In the genomic region with DNA sequence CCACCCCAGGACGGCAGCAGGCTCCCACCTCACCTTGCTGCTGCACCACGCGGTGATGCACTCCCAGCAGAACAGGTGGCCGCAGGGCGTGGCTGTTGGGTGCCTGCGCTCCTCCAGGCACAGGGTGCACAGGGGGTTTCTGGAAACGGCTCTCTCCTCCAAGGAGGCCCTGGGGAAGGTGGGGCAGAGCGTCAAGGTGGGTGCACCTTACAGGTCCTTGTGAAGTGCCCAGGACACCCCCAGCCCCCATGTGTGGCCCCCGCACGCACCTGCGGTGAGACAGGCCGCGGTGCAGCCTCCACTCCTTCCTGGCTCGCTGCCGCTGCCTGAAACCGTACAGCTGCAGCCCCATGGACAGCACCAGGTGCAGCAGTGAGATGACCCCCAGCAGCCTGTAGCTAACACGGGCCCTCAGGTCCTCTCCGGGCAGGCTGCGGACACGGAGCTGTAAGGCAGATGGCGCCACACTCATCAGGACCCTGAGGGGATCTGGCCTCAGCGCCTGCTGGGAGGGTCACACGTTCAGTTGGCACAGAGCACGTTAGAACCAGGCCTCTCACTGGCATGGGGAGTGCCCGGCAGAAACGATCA, we compare ENCODE assay signal across 1 cellular context.
TF ChIP-seq lines count a peak whose summit lies in the region.

No MANE protein-coding gene starts in this region.

TF ChIP-seq in SK-N-SH treated with all-trans-retinoic acid at 6 μM for 48 hours, 23 proteins besides CTCF, POLR2A, EP300 and RAD21 (continued from another document):
- TF ChIP-seq, protein P1, sequence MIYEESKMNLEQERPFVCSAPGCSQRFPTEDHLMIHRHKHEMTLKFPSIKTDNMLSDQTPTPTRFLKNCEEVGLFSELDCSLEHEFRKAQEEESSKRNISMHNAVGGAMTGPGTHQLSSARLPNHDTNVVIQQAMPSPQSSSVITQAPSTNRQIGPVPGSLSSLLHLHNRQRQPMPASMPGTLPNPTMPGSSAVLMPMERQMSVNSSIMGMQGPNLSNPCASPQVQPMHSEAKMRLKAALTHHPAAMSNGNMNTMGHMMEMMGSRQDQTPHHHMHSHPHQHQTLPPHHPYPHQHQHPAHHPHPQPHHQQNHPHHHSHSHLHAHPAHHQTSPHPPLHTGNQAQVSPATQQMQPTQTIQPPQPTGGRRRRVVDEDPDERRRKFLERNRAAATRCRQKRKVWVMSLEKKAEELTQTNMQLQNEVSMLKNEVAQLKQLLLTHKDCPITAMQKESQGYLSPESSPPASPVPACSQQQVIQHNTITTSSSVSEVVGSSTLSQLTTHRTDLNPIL (CRISPR knock-in tag; IDR thresholded peaks at IDR 0.05; ENCODE audit: low read depth) = no peak
- no peak for TF ChIP-seq GLIS3 (CRISPR knock-in tag; IDR thresholded peaks at IDR 0.05)
- no peak for TF ChIP-seq ZNF8 (CRISPR knock-in tag; IDR thresholded peaks at IDR 0.05)
